ENCODE assay signal across 24 cellular contexts in genomic region chr5:102691434-102691833, GRCh38.
"Had no signal": no experiment of that assay in that cellular context is flagged by ENCODE, and none has a peak within 500 bp of the region (broad histone marks: within the 10 kb centered on the region; RNA-seq: fewer than 3 reads in every experiment).

No MANE protein-coding gene starts in this region.

- H3K4me1 ChIP-seq: heart left ventricle, lower lobe of right lung, neural progenitor cell, thyroid gland, upper lobe of right lung had no signal

- DNase-seq: activated CD4-positive, alpha-beta memory T cell treated with anti-CD3 and anti-CD28 coated beads, Interleukin-2, amount 10 ng/mL, durations not matched to agents 7 days and 5 days; activated CD4-positive, alpha-beta T cell treated with anti-CD3 and anti-CD28 coated beads, Interleukin-2, amount 10 ng/mL, durations not matched to agents 24 days and 14 days; activated naive CD4-positive, alpha-beta T cell; effector CD4-positive, alpha-beta T cell; erythroblast; heart left ventricle; kidney; lower lobe of right lung; naive thymus-derived CD4-positive, alpha-beta T cell; stimulated activated CD4-positive, alpha-beta T cell treated with anti-CD3 and anti-CD28 coated beads, Interleukin-1b, Interleukin-23, amount 100 ng/mL, for 48 hours; substantia nigra; SW 1271; T-helper 17 cell; thyroid gland; upper lobe of right lung had no signal

- H3K27me3 ChIP-seq: cardiac muscle cell, heart left ventricle, neural progenitor cell, thyroid gland, upper lobe of right lung had no signal

- H3K36me3 ChIP-seq: cardiac muscle cell, heart left ventricle, lower lobe of right lung, neural progenitor cell, thyroid gland, upper lobe of right lung had no signal

- ATAC-seq: activated CD4-positive, CD25-positive, alpha-beta regulatory T cell treated with anti-CD3 and anti-CD28 coated beads, Interleukin-2, amount 50 U/mL, for 24 hours; heart left ventricle; lower lobe of right lung; naive thymus-derived CD4-positive, alpha-beta T cell; T-helper 17 cell; upper lobe of right lung had no signal

- H3K4me3 ChIP-seq: cardiac muscle cell, heart left ventricle, lower lobe of right lung, neural progenitor cell, SK-N-MC, skin epidermis, thyroid gland, upper lobe of right lung had no signal

- H3K4me2 ChIP-seq: neural progenitor cell had no signal

- H3K9ac ChIP-seq: neural progenitor cell had no signal

- H3K9me3 ChIP-seq: heart left ventricle, lower lobe of right lung, thyroid gland, upper lobe of right lung had no signal

- H2AFZ ChIP-seq: neural progenitor cell had no signal

- H3K27ac Mint-ChIP-seq: activated CD4-positive, alpha-beta memory T cell treated with anti-CD3 and anti-CD28 coated beads, Interleukin-2, amount 10 ng/mL, durations not matched to agents 7 days and 5 days; activated CD4-positive, alpha-beta T cell treated with anti-CD3 and anti-CD28 coated beads, Interleukin-2, amount 10 ng/mL, durations not matched to agents 24 days and 14 days; activated naive CD8-positive, alpha-beta T cell; naive thymus-derived CD4-positive, alpha-beta T cell; neural progenitor cell; progenitor cell of endocrine pancreas; stimulated activated naive CD8-positive, alpha-beta T cell treated with anti-CD3 and anti-CD28 coated beads, Interleukin-15, Interleukin-2, amounts not matched to agents 100 ng/mL and 50 ng/mL, for 24 hours; T-helper 17 cell had no signal

- H3K4me3 Mint-ChIP-seq: activated CD4-positive, alpha-beta memory T cell treated with anti-CD3 and anti-CD28 coated beads, Interleukin-2, amount 10 ng/mL, durations not matched to agents 7 days and 5 days; activated CD4-positive, alpha-beta T cell treated with anti-CD3 and anti-CD28 coated beads, Interleukin-2, amount 10 ng/mL, durations not matched to agents 24 days and 14 days; activated naive CD8-positive, alpha-beta T cell; naive thymus-derived CD4-positive, alpha-beta T cell; neural progenitor cell; stimulated activated naive CD8-positive, alpha-beta T cell treated with anti-CD3 and anti-CD28 coated beads, Interleukin-15, Interleukin-2, amounts not matched to agents 100 ng/mL and 50 ng/mL, for 24 hours; T-helper 17 cell had no signal

- H3K36me3 Mint-ChIP-seq: activated naive CD8-positive, alpha-beta T cell had no signal

- H3K27me3 Mint-ChIP-seq: activated CD4-positive, alpha-beta memory T cell treated with anti-CD3 and anti-CD28 coated beads, Interleukin-2, amount 10 ng/mL, durations not matched to agents 7 days and 5 days; progenitor cell of endocrine pancreas had no signal

- H3K4me1 Mint-ChIP-seq: activated CD4-positive, alpha-beta memory T cell treated with anti-CD3 and anti-CD28 coated beads, Interleukin-2, amount 10 ng/mL, durations not matched to agents 7 days and 5 days; activated CD4-positive, alpha-beta T cell treated with anti-CD3 and anti-CD28 coated beads, Interleukin-2, amount 10 ng/mL, durations not matched to agents 24 days and 14 days; naive thymus-derived CD4-positive, alpha-beta T cell; neural progenitor cell; T-helper 17 cell had no signal

- H3K9me3 Mint-ChIP-seq: stimulated activated naive CD8-positive, alpha-beta T cell treated with anti-CD3 and anti-CD28 coated beads, Interleukin-15, Interleukin-2, amounts not matched to agents 100 ng/mL and 50 ng/mL, for 24 hours had no signal

- H3K27ac ChIP-seq: cardiac muscle cell, heart left ventricle, lower lobe of right lung, neural progenitor cell, SK-N-MC, skin epidermis, thyroid gland, upper lobe of right lung, VCaP had no signal
